Comparison of ENCODE assay signal across 9 cellular contexts in genomic region chr4:52234539-52235174, GRCh38.
DNase-seq lines count a peak whose midpoint lies in the region; ATAC-seq and TF ChIP-seq lines count a peak whose summit lies in the region.
"Had no signal": no experiment of that assay in that cellular context is flagged by ENCODE, and none has a peak within 500 bp of the region (broad histone marks: within the 10 kb centered on the region; RNA-seq: fewer than 3 reads in every experiment).

No MANE protein-coding gene starts in this region.

- no peaks in the 10 kb centered on the region for H3K36me3 ChIP-seq in PC-9 (ENCODE audit: low read depth)
- H3K36me3 ChIP-seq in psoas muscle (ENCODE audit: insufficient read depth in 1 of 2, low read depth in 1 of 2) = no peaks in the 10 kb centered on the region
- H3K36me3 ChIP-seq: BLaER1 treated with 17β-estradiol and CSF1 and Interleukin-3, amounts not matched to agents 10 nM and 100 nM had no signal

- POLR2A ChIA-PET in PC-9 (lab: Charles Lee; ENCODE audit: unreplicated experiment) = no interaction called here

- H3K9me3 ChIP-seq in PC-9 (ENCODE audit: insufficient read depth, low read depth) (no peaks in the 10 kb centered on the region), psoas muscle (no peaks in the 10 kb centered on the region)

- DNase-seq in NCI-H1417 (lab: John Stamatoyannopoulos, UW) (peak; percentile 16 to 75 (median 73)), NCI-H1417 treated with DMSO at 0.1 percent for 48 hours (lab: John Stamatoyannopoulos, UW) (no peak), PC-9 (peak in 1 of 2 experiments; percentile 49), fibroblast of the conjunctiva (ENCODE audit: low read depth) (peak; percentile 23), psoas muscle (no peak)
- no peak for DNase-seq in activated CD4-positive, alpha-beta T cell treated with anti-CD3 and anti-CD28 coated beads, Interleukin-2, amount 50 U/mL, for 4 hours

- no peaks in the 10 kb centered on the region for H3K9me2 ChIP-seq in PC-9 (ENCODE audit: insufficient read depth)

- TF ChIP-seq CTCF in PC-9 (conservative IDR thresholded peaks at IDR 0.05) (peak; percentile 69), psoas muscle (IDR thresholded peaks at IDR 0.05) (peak; percentile 63)

- H3K27me3 ChIP-seq in PC-9 (ENCODE audit: insufficient read depth, low read depth) = no peaks in the 10 kb centered on the region
- H3K27me3 ChIP-seq in psoas muscle (ENCODE audit: insufficient read depth in 3 of 3, low read length in 2 of 3) = no peaks in the 10 kb centered on the region
- H3K27me3 ChIP-seq: BLaER1 treated with 17β-estradiol and CSF1 and Interleukin-3, amounts not matched to agents 10 nM and 100 nM had no signal

- no peaks in the 10 kb centered on the region for H3K4me1 ChIP-seq in PC-9 (replicated peaks; ENCODE audit: insufficient read depth)
- H3K4me1 ChIP-seq in psoas muscle = no peaks in the 10 kb centered on the region
- H3K4me1 ChIP-seq: BLaER1 treated with 17β-estradiol and CSF1 and Interleukin-3, amounts not matched to agents 10 nM and 100 nM had no signal

- no peak overlapping the region for H3K4me3 ChIP-seq in PC-9
- no peak overlapping the region for H3K4me3 ChIP-seq in psoas muscle
- H3K4me3 ChIP-seq: BLaER1 treated with 17β-estradiol and CSF1 and Interleukin-3, amounts not matched to agents 10 nM and 100 nM had no signal

- no peaks in the 10 kb centered on the region for H4K20me1 ChIP-seq in PC-9 (ENCODE audit: insufficient read depth)
- H4K20me1 ChIP-seq: BLaER1 treated with 17β-estradiol and CSF1 and Interleukin-3, amounts not matched to agents 10 nM and 100 nM had no signal

- H3K4me2 ChIP-seq in PC-9 = no peak overlapping the region
- H3K4me2 ChIP-seq: BLaER1 treated with 17β-estradiol and CSF1 and Interleukin-3, amounts not matched to agents 10 nM and 100 nM had no signal

- no peak overlapping the region for H3K27ac ChIP-seq in PC-9
- no peak overlapping the region for H3K27ac ChIP-seq in psoas muscle
- H3K27ac ChIP-seq: BLaER1 treated with 17β-estradiol and CSF1 and Interleukin-3, amounts not matched to agents 10 nM and 100 nM had no signal

- H3F3A ChIP-seq in PC-9 (ENCODE audit: insufficient read depth, low read depth) = no peaks in the 10 kb centered on the region

- no peaks in the 10 kb centered on the region for H3K79me2 ChIP-seq in PC-9 (ENCODE audit: low read depth)

- intact Hi-C loops in PC-9 (cut with micrococcal nuclease; ENCODE audit: unreplicated experiment) = loop anchor here (2.0 kb wide), 1 partner anchor 2000 kb away; no protein-coding TSS in a partner anchor
- intact Hi-C loops in psoas muscle (cut with DNase I) = loop anchor here (10.0 kb wide), 2 partner anchors 430 to 750 kb away; no protein-coding TSS in a partner anchor

- no peak overlapping the region for H2AFZ ChIP-seq in PC-9

- peak; percentile 43 to 69 (median 55) for ATAC-seq in psoas muscle
- ATAC-seq in HG03159 (IDR thresholded peaks at IDR 0.05; ENCODE audit: unreplicated experiment) = no peak
- no peak for ATAC-seq in HG02759 (IDR thresholded peaks at IDR 0.05; ENCODE audit: unreplicated experiment)

- CTCF ChIA-PET in PC-9 (lab: Charles Lee) = interaction anchor here (0.8 kb wide), 1 partner anchor 310 kb away, joined by 4 read pairs; no protein-coding TSS in a partner anchor

- WGBS in psoas muscle, 3 donors = 9 to 17% (median 15%) methylated on average over 5 of the region's 5 CpGs

- BruUV-seq in PC-9 (replicated peaks; lab: Mats Ljungman, UMichigan) = no TSS peak

Comparison
In these comparisons a context has a peak if more than half of its experiments do, and no peak if none do; other contexts are left out.
1. DNase-seq: peak in NCI-H1417 (3 of 3) and fibroblast of the conjunctiva (single experiment); none in NCI-H1417 treated with DMSO at 0.1 percent for 48 hours (single experiment), psoas muscle (0 of 2) and activated CD4-positive, alpha-beta T cell treated with anti-CD3 and anti-CD28 coated beads, Interleukin-2, amount 50 U/mL, for 4 hours (0 of 2).
2. ATAC-seq: peak in psoas muscle (4 of 4); none in HG03159 (single experiment) and HG02759 (single experiment).